ENCODE assay signal across 19 cellular contexts in the genomic region with DNA sequence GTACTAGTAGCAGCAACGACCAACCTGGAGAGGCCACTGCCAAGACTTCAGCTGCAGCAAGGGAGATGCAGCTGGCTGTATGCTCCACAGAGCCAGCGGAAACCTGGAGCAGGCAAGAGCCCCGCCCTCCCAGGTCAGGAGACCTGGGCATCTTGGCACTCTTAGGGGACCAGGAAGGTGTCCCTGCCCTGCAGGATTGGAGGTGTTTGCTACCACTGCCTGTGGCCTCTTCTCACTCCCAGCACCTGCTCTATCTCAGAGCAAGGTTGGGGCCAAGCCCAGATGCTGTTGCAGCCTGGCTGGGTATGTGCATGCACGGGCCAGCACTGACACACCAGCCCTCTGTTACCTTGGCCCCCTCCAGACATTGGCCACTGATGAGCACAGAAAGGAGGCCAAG.
DNase-seq lines count a peak whose midpoint lies in the region; ATAC-seq, FAIRE-seq and TF ChIP-seq lines count a peak whose summit lies in the region.
"Had no signal": no experiment of that assay in that cellular context is flagged by ENCODE, and none has a peak within 500 bp of the region (broad histone marks: within the 10 kb centered on the region; RNA-seq: fewer than 3 reads in every experiment).

No MANE protein-coding gene starts in this region.

- WGBS in HepG2 (ENCODE audit: low lambda C conversion rate), result 12% methylated on average over 2 of the region's 4 CpGs
- 52 to 73% methylated on average over 4 of the region's 4 CpGs for WGBS in lower leg skin, 2 donors

- no peak for TF ChIP-seq POLR2A in HepG2 (IDR thresholded peaks at IDR 0.05; ENCODE audit: insufficient read depth in 1 of 2, low read depth in 2 of 2, low read length in 2 of 2)
- no peak for TF ChIP-seq POLR2A in lower leg skin (IDR thresholded peaks at IDR 0.05)

- TF ChIP-seq EP300 in HepG2 (IDR thresholded peaks at IDR 0.05; ENCODE audit: low read depth in 2 of 2, low read length in 2 of 2), result no peak
- no peak for TF ChIP-seq EP300 in HepG2 (CRISPR knock-in tag; IDR thresholded peaks at IDR 0.05; ENCODE audit: borderline replicate concordance)

- no TSS peak for BruUV-seq in HepG2 (replicated peaks; lab: Mats Ljungman, UMichigan)

- in situ Hi-C loops in HepG2 (cut with HindIII; ENCODE audit: extremely low pct_ligation_motif_present, low pct_unique_long_range_greater_than_20kb), result no loop called here

- TF ChIP-seq CTCF in chondrocyte (IDR thresholded peaks at IDR 0.05) (no peak), HepG2 (CRISPR knock-in tag; IDR thresholded peaks at IDR 0.05) (no peak), lower leg skin (IDR thresholded peaks at IDR 0.05) (no peak)

- no peak overlapping the region for H3K4me3 Mint-ChIP-seq in chondrocyte (ENCODE audit: unreplicated experiment)
- no peak overlapping the region for H3K4me3 Mint-ChIP-seq in activated T-helper 17 cell treated with anti-CD3 and anti-CD28 coated beads, Interleukin-2, amount 50 U/mL, for 72 hours
- H3K4me3 Mint-ChIP-seq: CD8-positive, alpha-beta memory T cell had no signal

- no peak overlapping the region for H3K27ac Mint-ChIP-seq in chondrocyte (ENCODE audit: unreplicated experiment)
- H3K27ac Mint-ChIP-seq in activated T-helper 17 cell treated with anti-CD3 and anti-CD28 coated beads, Interleukin-2, amount 50 U/mL, for 72 hours, result no peak overlapping the region

- H3K27ac ChIP-seq in HepG2 (ENCODE audit: extremely low read length, insufficient read depth, low read length), result peak overlapping the region; percentile 7
- H3K27ac ChIP-seq: GM23248, Peyer's patch had no signal

- CTCF ChIA-PET in HepG2 (lab: Yijun Ruan, JAX; ENCODE audit: low intra/inter-chr PET ratio, low total read pairs), result no interaction called here

- POLR2A ChIA-PET in HepG2 (lab: Yijun Ruan, JAX), result no interaction called here

- H3K36me3 Mint-ChIP-seq in chondrocyte (ENCODE audit: low read depth), result peaks cover 1% of the 10 kb centered on the region
- no peaks in the 10 kb centered on the region for H3K36me3 Mint-ChIP-seq in activated T-helper 17 cell treated with anti-CD3 and anti-CD28 coated beads, Interleukin-2, amount 50 U/mL, for 72 hours (ENCODE audit: low read depth)
- H3K36me3 Mint-ChIP-seq: CD8-positive, alpha-beta memory T cell had no signal

- peaks cover 5% of the 10 kb centered on the region for H3K9me3 Mint-ChIP-seq in chondrocyte (ENCODE audit: low read depth)
- H3K9me3 Mint-ChIP-seq in activated T-helper 17 cell treated with anti-CD3 and anti-CD28 coated beads, Interleukin-2, amount 50 U/mL, for 72 hours, result peaks cover 10% of the 10 kb centered on the region

- H2AFZ ChIP-seq in HepG2 (ENCODE audit: low read length), result no peak overlapping the region
- H2AFZ ChIP-seq: GM23248 had no signal

- no peaks in the 10 kb centered on the region for H3K27me3 ChIP-seq in HepG2 (ENCODE audit: control insufficient read depth in 1 of 2, insufficient read depth in 2 of 2, low read length in 2 of 2)
- H3K27me3 ChIP-seq: Peyer's patch had no signal

- no peaks in the 10 kb centered on the region for H3K36me3 ChIP-seq in HepG2 (replicated peaks in 1 of 2; ENCODE audit: control insufficient read depth in 1 of 2, insufficient read depth in 2 of 2, low read length in 2 of 2)
- H3K36me3 ChIP-seq: Peyer's patch had no signal

- TF ChIP-seq RAD21 in HepG2 (CRISPR knock-in tag; IDR thresholded peaks at IDR 0.05), result no peak

- intact Hi-C loops in HepG2 (cut with micrococcal nuclease; ENCODE audit: unreplicated experiment), result no loop called here
- intact Hi-C loops in posterior vena cava (cut with DNase I), result no loop called here
- intact Hi-C loops in lower leg skin (cut with DNase I; ENCODE audit: low total_unique reads), result no loop called here

- peak; percentile 81 for ATAC-seq in HepG2
- ATAC-seq in activated T-helper 17 cell treated with anti-CD3 and anti-CD28 coated beads, Interleukin-2, amount 50 U/mL, for 72 hours (replicated peaks), result no peak
- ATAC-seq: HCT116 had no signal

- peak overlapping the region; percentile 69 for H3K4me2 ChIP-seq in HepG2 (ENCODE audit: low read depth, low read length)

- H3K4me3 ChIP-seq in HepG2 (replicated peaks in 1 of 3; ENCODE audit: insufficient read depth in 1 of 3, low read depth in 2 of 3, low read length in 3 of 3), result peak overlapping the region in 2 of 3 experiments; percentile 3 to 17; a peak in 2 of 6 replicates
- H3K4me3 ChIP-seq in lower leg skin (ENCODE audit: low read depth, poor library complexity, severe bottlenecking), result no peak overlapping the region
- H3K4me3 ChIP-seq: GM23248, Peyer's patch had no signal

- peaks cover 22% of the 10 kb centered on the region for H3K4me1 ChIP-seq in HepG2 (ENCODE audit: insufficient read depth, low read length)
- H3K4me1 ChIP-seq: Peyer's patch had no signal

- FAIRE-seq in HepG2 (lab: Jason Lieb, UNC), result no peak
- FAIRE-seq: G401.6 had no signal

- no peaks in the 10 kb centered on the region for H3K27me3 Mint-ChIP-seq in chondrocyte (ENCODE audit: low read depth)
- no peaks in the 10 kb centered on the region for H3K27me3 Mint-ChIP-seq in activated T-helper 17 cell treated with anti-CD3 and anti-CD28 coated beads, Interleukin-2, amount 50 U/mL, for 72 hours
- H3K27me3 Mint-ChIP-seq: CD8-positive, alpha-beta memory T cell had no signal

- H3K79me2 ChIP-seq in HepG2 (ENCODE audit: insufficient read depth, low read length), result no peaks in the 10 kb centered on the region

- peak; percentile 77 for DNase-seq in chondrocyte (ENCODE audit: low spot score)
- no peak for DNase-seq in HepG2 (ENCODE audit: low spot score)
- DNase-seq in posterior vena cava (ENCODE audit: low spot score), result peak; percentile 62
- DNase-seq in lower leg skin (ENCODE audit: low spot score in 2 of 2), result no peak
- no peak for DNase-seq in T-helper 2 cell
- DNase-seq in DMS114 treated with DMSO at 0.1 percent for 48 hours (lab: John Stamatoyannopoulos, UW; ENCODE audit: unreplicated experiment), result no peak
- DNase-seq: CD8-positive, alpha-beta memory T cell; DMS153; GM23248; MV-4-11; NCI-H1417 treated with DMSO at 0.1 percent for 48 hours; NCI-H2029; NCI-H2171 treated with DMSO at 0.1 percent for 48 hours; NCI-H82; Peyer's patch; SHP77 had no signal

- H3K4me1 Mint-ChIP-seq in chondrocyte (ENCODE audit: low read depth), result peaks cover 10% of the 10 kb centered on the region
- no peaks in the 10 kb centered on the region for H3K4me1 Mint-ChIP-seq in activated T-helper 17 cell treated with anti-CD3 and anti-CD28 coated beads, Interleukin-2, amount 50 U/mL, for 72 hours
- H3K4me1 Mint-ChIP-seq: CD8-positive, alpha-beta memory T cell had no signal

- no peak overlapping the region for H3K9ac ChIP-seq in HepG2 (ENCODE audit: insufficient read depth, low read depth, low read length)
- H3K9ac ChIP-seq: GM23248 had no signal

- H4K20me1 ChIP-seq in HepG2 (ENCODE audit: insufficient read depth, low read length), result no peaks in the 10 kb centered on the region

- peaks cover 16% of the 10 kb centered on the region for H3K9me3 ChIP-seq in HepG2 (ENCODE audit: low read length)

TF ChIP-seq in HepG2, 621 proteins besides CTCF, POLR2A, EP300 and RAD21:
- TF ChIP-seq SALL1 (CRISPR knock-in tag; IDR thresholded peaks at IDR 0.05) (0 out of 2 replicates have a peak, but pooled peaks have one; percentile 19), ZZZ3 (CRISPR knock-in tag; IDR thresholded peaks at IDR 0.05; ENCODE audit: borderline replicate concordance) (no peak)

Comparison
In these comparisons a context has a peak if more than half of its experiments do, and no peak if none do; other contexts are left out.
1. DNase-seq: peak in chondrocyte (single experiment) and posterior vena cava (single experiment); none in HepG2 (single experiment), lower leg skin (0 of 2), T-helper 2 cell (0 of 5) and DMS114 treated with DMSO at 0.1 percent for 48 hours (single experiment).